In genomic region chr13:106796280-106797047, GRCh38 we compare ENCODE assay signal across 9 cellular contexts.
DNase-seq lines count a peak whose midpoint lies in the region; ATAC-seq and TF ChIP-seq lines count a peak whose summit lies in the region.
"Had no signal": no experiment of that assay in that cellular context is flagged by ENCODE, and none has a peak within 500 bp of the region (broad histone marks: within the 10 kb centered on the region; RNA-seq: fewer than 3 reads in every experiment).

No MANE protein-coding gene starts in this region.

- H3K9me3 ChIP-seq in gastrocnemius medialis, result no peaks in the 10 kb centered on the region

- H3K18ac ChIP-seq in mesendoderm (ENCODE audit: low read length), result no peak overlapping the region

- no peak overlapping the region for H3K56ac ChIP-seq in mesendoderm (ENCODE audit: low read length)

- H3K4me3 ChIP-seq in mesendoderm (ENCODE audit: low read length), result no peak overlapping the region
- H3K4me3 ChIP-seq in gastrocnemius medialis, result peak overlapping the region in 1 of 4 donors; percentile 34
- H3K4me3 ChIP-seq: K562 had no signal

- no peak overlapping the region for H2BK5ac ChIP-seq in mesendoderm (ENCODE audit: low read length)

- no peaks in the 10 kb centered on the region for H3K27me3 Mint-ChIP-seq in HFFc6 (ENCODE audit: insufficient read depth)
- no peaks in the 10 kb centered on the region for H3K27me3 Mint-ChIP-seq in activated B cell treated with CpG ODN at 0.5 μM for 24 hours

- TF ChIP-seq POLR2A in gastrocnemius medialis (IDR thresholded peaks at IDR 0.05), result no peak

- H3K27ac Mint-ChIP-seq in HFFc6, result no peak overlapping the region
- H3K27ac Mint-ChIP-seq in activated B cell treated with CpG ODN at 0.5 μM for 24 hours, result no peak overlapping the region

- POLR2A ChIA-PET in activated B cell treated with CpG ODN at 0.5 μM for 24 hours (lab: Charles Lee), result interaction anchor here (0.6 kb wide), 1 partner anchor 71 kb away, joined by 3 read pairs; no protein-coding TSS in a partner anchor

- TF ChIP-seq CTCF in HFFc6 (IDR thresholded peaks at IDR 0.05), result no peak
- TF ChIP-seq CTCF in activated B cell treated with CpG ODN at 0.5 μM for 24 hours (IDR thresholded peaks at IDR 0.05), result no peak
- no peak for TF ChIP-seq CTCF in gastrocnemius medialis (IDR thresholded peaks at IDR 0.05 in 4 of 5, conservative IDR thresholded peaks at IDR 0.05 in 1 of 5)

- peaks cover 10% of the 10 kb centered on the region; the same call in 1 of the 2 replicates for H3K9me3 Mint-ChIP-seq in HFFc6
- H3K9me3 Mint-ChIP-seq in activated B cell treated with CpG ODN at 0.5 μM for 24 hours, result no peaks in the 10 kb centered on the region

- no peak overlapping the region for H3K4ac ChIP-seq in mesendoderm (ENCODE audit: low read depth, low read length)

- H3K79me1 ChIP-seq in mesendoderm (ENCODE audit: low read length), result no peaks in the 10 kb centered on the region

- H3K36me3 Mint-ChIP-seq in HFFc6 (ENCODE audit: low read depth) (no peaks in the 10 kb centered on the region; the same call in 1 of the 2 replicates), activated B cell treated with CpG ODN at 0.5 μM for 24 hours (ENCODE audit: low read depth) (no peaks in the 10 kb centered on the region)

- H3K4me2 ChIP-seq in mesendoderm (ENCODE audit: low read length), result peak overlapping the region; percentile 9

- in situ Hi-C loops in gastrocnemius medialis (cut with MboI; ENCODE audit: low sequenced_read_pairs in 4 of 4), result no loop called here

- H3K79me2 ChIP-seq in mesendoderm (ENCODE audit: control insufficient read depth, insufficient read depth, low read length), result no peaks in the 10 kb centered on the region

- no peak overlapping the region for H4K5ac ChIP-seq in mesendoderm (ENCODE audit: low read length)

- H3K23ac ChIP-seq in mesendoderm (ENCODE audit: low read length), result no peak overlapping the region

- peaks cover 8% of the 10 kb centered on the region for H3K4me1 ChIP-seq in mesendoderm (ENCODE audit: control insufficient read depth, low read depth, low read length)
- no peaks in the 10 kb centered on the region for H3K4me1 ChIP-seq in gastrocnemius medialis

- H3K4me3 Mint-ChIP-seq in HFFc6 (peak overlapping the region; percentile 52; the same call in 1 of the 2 replicates), activated B cell treated with CpG ODN at 0.5 μM for 24 hours (peak overlapping the region; percentile 50)

- no peaks in the 10 kb centered on the region for H3K36me3 ChIP-seq in mesendoderm (ENCODE audit: control insufficient read depth, insufficient read depth, low read length)
- no peaks in the 10 kb centered on the region for H3K36me3 ChIP-seq in gastrocnemius medialis

- WGBS in mesendoderm (ENCODE audit: extremely low coverage, insufficient coverage, low lambda C conversion rate), result no CpG with 5 or more reads among the region's 16 CpGs

- H4K8ac ChIP-seq in mesendoderm (ENCODE audit: low read depth, low read length), result no peak overlapping the region

- H3K4me1 Mint-ChIP-seq in HFFc6 (ENCODE audit: low read depth) (no peaks in the 10 kb centered on the region), activated B cell treated with CpG ODN at 0.5 μM for 24 hours (peaks cover 9% of the 10 kb centered on the region)

- no peak for ATAC-seq in activated B cell treated with CpG ODN at 0.5 μM for 24 hours (ENCODE audit: low read depth)
- ATAC-seq in gastrocnemius medialis, result no peak
- ATAC-seq: K562 had no signal

- peak overlapping the region; percentile 61 for H3K27ac ChIP-seq in mesendoderm (ENCODE audit: low read depth, low read length)
- no peak overlapping the region for H3K27ac ChIP-seq in gastrocnemius medialis

- H2AK5ac ChIP-seq in mesendoderm (ENCODE audit: low read length), result no peak overlapping the region

- H3K27me3 ChIP-seq in mesendoderm (ENCODE audit: insufficient read depth, low read length, poor library complexity) (no peaks in the 10 kb centered on the region), gastrocnemius medialis (no peaks in the 10 kb centered on the region)

- CTCF ChIA-PET in activated B cell treated with CpG ODN at 0.5 μM for 24 hours (lab: Charles Lee), result no interaction called here

- intact Hi-C loops in activated B cell treated with CpG ODN at 0.5 μM for 24 hours (cut with micrococcal nuclease) (no loop called here), gastrocnemius medialis (cut with DNase I; ENCODE audit: low total_unique reads) (no loop called here)

- no peak overlapping the region for H2BK120ac ChIP-seq in mesendoderm (ENCODE audit: low read depth, low read length)

- peak overlapping the region; percentile 76 for H2BK15ac ChIP-seq in mesendoderm (replicated peaks; ENCODE audit: low read depth)

- no peak overlapping the region for H3K9ac ChIP-seq in mesendoderm (ENCODE audit: low read length)

- DNase-seq in DMS53 treated with DMSO at 0.1 percent for 48 hours (lab: John Stamatoyannopoulos, UW; ENCODE audit: unreplicated experiment), result peak; percentile 33
- no peak for DNase-seq in HFFc6
- DNase-seq in activated B cell treated with CpG ODN at 0.5 μM for 24 hours, result no peak
- DNase-seq in mesendoderm, result peak; percentile 97
- no peak for DNase-seq in NCI-H82 (lab: John Stamatoyannopoulos, UW)
- DNase-seq in NCI-H2227 treated with DMSO at 0.1 percent for 48 hours (lab: John Stamatoyannopoulos, UW), result no peak
- DNase-seq in gastrocnemius medialis, result no peak
- no peak for DNase-seq in NCI-H226

Comparison
In these comparisons a context has a peak if more than half of its experiments do, and no peak if none do; other contexts are left out.
1. DNase-seq: peak in DMS53 treated with DMSO at 0.1 percent for 48 hours (single experiment) and mesendoderm (single experiment); none in HFFc6 (single experiment), activated B cell treated with CpG ODN at 0.5 μM for 24 hours (single experiment), NCI-H82 (single experiment), NCI-H2227 treated with DMSO at 0.1 percent for 48 hours (single experiment), gastrocnemius medialis (0 of 2) and NCI-H226 (single experiment).